ENCODE assay signal across 11 cellular contexts in genomic region chr9:78004478-78005229, GRCh38. TPM values are rescaled to one million over a fixed set of nuclear protein-coding genes. Genes with fewer than 3 reads are reported as not detected.
A peak's percentile ranks its signal among the peaks of the same experiment; 100 is the strongest.
DNase-seq lines count a peak whose midpoint lies in the region; ATAC-seq, FAIRE-seq and TF ChIP-seq lines count a peak whose summit lies in the region.
"Had no signal": no experiment of that assay in that cellular context is flagged by ENCODE, and none has a peak within 500 bp of the region (broad histone marks: within the 10 kb centered on the region; RNA-seq: fewer than 3 reads in every experiment).

No MANE protein-coding gene starts in this region.

- H3K9ac ChIP-seq in astrocyte (ENCODE audit: low read length) = no peak overlapping the region

- no peaks in the 10 kb centered on the region for H3K9me3 Mint-ChIP-seq in Calu3 (ENCODE audit: low read depth, unreplicated experiment)
- H3K9me3 Mint-ChIP-seq in astrocyte (ENCODE audit: unreplicated experiment) = no peaks in the 10 kb centered on the region
- H3K9me3 Mint-ChIP-seq: activated T-helper 17 cell treated with anti-CD3 and anti-CD28 coated beads, Interleukin-2, amount 50 U/mL, for 72 hours; stimulated activated memory B cell treated with anti-CD40 and anti-IgM and Interleukin-4, amounts not matched to agents 10 μg/mL and 1 μg/mL and 100 μg/mL, for 72 hours had no signal

- H3K4me3 ChIP-seq in astrocyte (ENCODE audit: insufficient read depth, low read depth, low read length) = no peak overlapping the region
- no peak overlapping the region for H3K4me3 ChIP-seq in mucosa of descending colon
- H3K4me3 ChIP-seq: gastroesophageal sphincter had no signal

- no peak for TF ChIP-seq CTCF in Calu3 (IDR thresholded peaks at IDR 0.05; ENCODE audit: unreplicated experiment)
- peak; percentile 57 for TF ChIP-seq CTCF in LNCAP (IDR thresholded peaks at IDR 0.05)
- peak; percentile 41 for TF ChIP-seq CTCF in astrocyte (IDR thresholded peaks at IDR 0.05; ENCODE audit: insufficient read depth, low read depth, low read length)
- no peak for TF ChIP-seq CTCF in mucosa of descending colon (IDR thresholded peaks at IDR 0.05)

- ATAC-seq in mucosa of descending colon = peak; percentile 85
- no peak for ATAC-seq in HG03139 (IDR thresholded peaks at IDR 0.05; ENCODE audit: unreplicated experiment)
- ATAC-seq: activated T-helper 17 cell treated with anti-CD3 and anti-CD28 coated beads, Interleukin-2, amount 50 U/mL, for 72 hours; gastroesophageal sphincter; stimulated activated memory B cell treated with anti-CD40 and anti-IgM and Interleukin-4, amounts not matched to agents 10 μg/mL and 1 μg/mL and 100 μg/mL, for 72 hours had no signal

- H2AFZ ChIP-seq in astrocyte (ENCODE audit: low read depth, low read length) = no peak overlapping the region

- H3K4me1 ChIP-seq in astrocyte (ENCODE audit: insufficient read depth, low read length) (peaks cover 21% of the 10 kb centered on the region), mucosa of descending colon (ENCODE audit: low read depth) (peaks cover 23% of the 10 kb centered on the region)

- H3K9me3 ChIP-seq in astrocyte (ENCODE audit: insufficient read depth, low read depth, low read length) = no peaks in the 10 kb centered on the region
- H3K9me3 ChIP-seq in mucosa of descending colon = no peaks in the 10 kb centered on the region
- H3K9me3 ChIP-seq: gastroesophageal sphincter had no signal

- no peak overlapping the region for H3K4me2 ChIP-seq in astrocyte (ENCODE audit: low read length)

- H3K36me3 Mint-ChIP-seq in Calu3 (ENCODE audit: insufficient read depth, unreplicated experiment) (no peaks in the 10 kb centered on the region), astrocyte (ENCODE audit: low read depth, unreplicated experiment) (peaks cover 4% of the 10 kb centered on the region)
- H3K36me3 Mint-ChIP-seq: stimulated activated memory B cell treated with anti-CD40 and anti-IgM and Interleukin-4, amounts not matched to agents 10 μg/mL and 1 μg/mL and 100 μg/mL, for 72 hours had no signal

- H3K27me3 ChIP-seq in astrocyte (ENCODE audit: insufficient read depth, low read length) = no peaks in the 10 kb centered on the region
- H3K27me3 ChIP-seq: gastroesophageal sphincter had no signal

- DNase-seq in Calu3 = peak; percentile 31
- no peak for DNase-seq in astrocyte (ENCODE audit: low read depth)
- no peak for DNase-seq in mucosa of descending colon
- DNase-seq in NCI-H526 (lab: John Stamatoyannopoulos, UW) = no peak
- no peak for DNase-seq in OCI-M2 (lab: John Stamatoyannopoulos, UW; ENCODE audit: unreplicated experiment)
- no peak for DNase-seq in DMS79 treated with DMSO at 0.1 percent for 48 hours (lab: John Stamatoyannopoulos, UW)

- H3K27me3 Mint-ChIP-seq in Calu3 (ENCODE audit: unreplicated experiment) (no peaks in the 10 kb centered on the region), astrocyte (ENCODE audit: low read depth, unreplicated experiment) (no peaks in the 10 kb centered on the region)
- H3K27me3 Mint-ChIP-seq: activated T-helper 17 cell treated with anti-CD3 and anti-CD28 coated beads, Interleukin-2, amount 50 U/mL, for 72 hours had no signal

- H3K4me1 Mint-ChIP-seq in Calu3 (ENCODE audit: low read depth, unreplicated experiment) (peaks cover 19% of the 10 kb centered on the region), astrocyte (ENCODE audit: low read depth, unreplicated experiment) (peaks cover 30% of the 10 kb centered on the region)
- H3K4me1 Mint-ChIP-seq: stimulated activated memory B cell treated with anti-CD40 and anti-IgM and Interleukin-4, amounts not matched to agents 10 μg/mL and 1 μg/mL and 100 μg/mL, for 72 hours had no signal

- intact Hi-C loops in Calu3 (cut with micrococcal nuclease; ENCODE audit: unreplicated experiment) = no loop called here
- intact Hi-C loops in mucosa of descending colon (cut with DNase I, micrococcal nuclease) = no loop called here

- no peak overlapping the region for H3K27ac ChIP-seq in astrocyte (ENCODE audit: low read depth, low read length)
- H3K27ac ChIP-seq: gastroesophageal sphincter had no signal

- peaks cover 92% of the 10 kb centered on the region for H3K79me2 ChIP-seq in astrocyte (ENCODE audit: insufficient read depth, low read length)

- H3K27ac Mint-ChIP-seq in Calu3 (ENCODE audit: unreplicated experiment) (peak overlapping the region; percentile 31), astrocyte (ENCODE audit: unreplicated experiment) (no peak overlapping the region)
- H3K27ac Mint-ChIP-seq: activated T-helper 17 cell treated with anti-CD3 and anti-CD28 coated beads, Interleukin-2, amount 50 U/mL, for 72 hours; stimulated activated memory B cell treated with anti-CD40 and anti-IgM and Interleukin-4, amounts not matched to agents 10 μg/mL and 1 μg/mL and 100 μg/mL, for 72 hours had no signal

- CTCF ChIA-PET in Calu3 (lab: Charles Lee) = interaction anchor here (0.7 to 1.0 kb wide), 4 partner anchors 27 to 165 kb away, joined by 3 to 6 read pairs (median 4); no protein-coding TSS in a partner anchor

- no peak for FAIRE-seq in astrocyte (lab: Jason Lieb, UNC)

- BruUV-seq in Calu3 (replicated peaks; lab: Mats Ljungman, UMichigan) = no TSS peak

- H3K36me3 ChIP-seq in astrocyte (ENCODE audit: insufficient read depth, low read length) (no peaks in the 10 kb centered on the region), mucosa of descending colon (ENCODE audit: low read depth) (no peaks in the 10 kb centered on the region)
- H3K36me3 ChIP-seq: gastroesophageal sphincter had no signal

- peaks cover 43% of the 10 kb centered on the region for H4K20me1 ChIP-seq in astrocyte (ENCODE audit: insufficient read depth, low read length)

- H3K4me3 Mint-ChIP-seq in Calu3 (ENCODE audit: low read depth, unreplicated experiment) (peak overlapping the region; percentile 18), astrocyte (ENCODE audit: unreplicated experiment) (peak overlapping the region; percentile 5)
- H3K4me3 Mint-ChIP-seq: activated T-helper 17 cell treated with anti-CD3 and anti-CD28 coated beads, Interleukin-2, amount 50 U/mL, for 72 hours; stimulated activated memory B cell treated with anti-CD40 and anti-IgM and Interleukin-4, amounts not matched to agents 10 μg/mL and 1 μg/mL and 100 μg/mL, for 72 hours had no signal

RNA-seq across cellular contexts. Expression of gene GNAQ, which starts 27.0 kb away (rescaled TPM):
- 34.1 TPM in 2 replicates for total RNA-seq in Calu3 (2022)
- total RNA-seq in astrocyte = 65.7 and 74.9 TPM in 2 replicates
- 100 to 1,000 TPM in 2 of 3 donors, 10 to 100 TPM in 1; 95.9 to 115 (median 104) TPM for total RNA-seq in mucosa of descending colon

Comparison
In these comparisons a context has a peak if more than half of its experiments do, and no peak if none do; other contexts are left out.
1. CTCF ChIP-seq: peak in LNCAP (single experiment) and astrocyte (single experiment); none in Calu3 (single experiment) and mucosa of descending colon (single experiment).